ENCODE assay signal across 23 cellular contexts in the genomic region with DNA sequence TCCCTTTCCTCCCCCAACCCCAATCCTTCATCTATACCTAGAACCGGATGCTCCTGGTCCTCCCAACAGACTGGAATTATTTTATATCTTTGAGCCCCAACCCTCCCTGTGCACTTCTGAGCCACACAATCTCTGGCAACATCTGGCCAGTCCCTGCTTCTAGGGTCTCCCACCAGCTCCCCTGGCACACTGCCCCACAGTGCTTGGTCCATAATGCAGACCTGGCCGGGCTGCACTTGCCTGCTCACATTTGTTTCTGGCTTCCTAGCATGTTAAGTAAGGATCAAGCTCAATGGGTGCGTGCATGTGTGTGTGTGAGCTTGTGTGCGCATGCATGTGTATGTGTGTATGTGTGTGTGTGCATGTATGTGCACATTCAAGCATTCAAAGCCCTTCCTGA. TPM values are rescaled to one million over a fixed set of nuclear protein-coding genes. Genes with fewer than 3 reads are reported as not detected.
DNase-seq lines count a peak whose midpoint lies in the region; ATAC-seq, FAIRE-seq and TF ChIP-seq lines count a peak whose summit lies in the region.
"Had no signal": no experiment of that assay in that cellular context is flagged by ENCODE, and none has a peak within 500 bp of the region (broad histone marks: within the 10 kb centered on the region; RNA-seq: fewer than 3 reads in every experiment).

No MANE protein-coding gene starts in this region.

- H3K9me1 ChIP-seq in keratinocyte (ENCODE audit: control insufficient read depth, extremely low read depth, insufficient read depth, low read length): peaks cover 2% of the 10 kb centered on the region

- H3K36me3 ChIP-seq in bronchial epithelial cell (ENCODE audit: control insufficient read depth, insufficient read depth, low read length): no peaks in the 10 kb centered on the region
- H3K36me3 ChIP-seq in keratinocyte (ENCODE audit: control insufficient read depth in 2 of 2, extremely low read depth in 1 of 2, insufficient read depth in 2 of 2, low read length in 2 of 2): peaks cover 2 to 3% of the 10 kb centered on the region in 2 experiments
- H3K36me3 ChIP-seq in Peyer's patch: no peaks in the 10 kb centered on the region
- H3K36me3 ChIP-seq in left lung: no peaks in the 10 kb centered on the region

- H3K27ac ChIP-seq in keratinocyte (ENCODE audit: control insufficient read depth, insufficient read depth, low read length) (no peak overlapping the region), Peyer's patch (no peak overlapping the region), left lung (no peak overlapping the region)
- H3K27ac ChIP-seq: HL-60, PC-9, RWPE1 had no signal

- peak overlapping the region; percentile 54 for H3K27ac Mint-ChIP-seq in progenitor cell of endocrine pancreas

- no peaks in the 10 kb centered on the region for H3K79me2 ChIP-seq in keratinocyte (ENCODE audit: control insufficient read depth, insufficient read depth, low read length)

- H3K4me1 ChIP-seq in keratinocyte (ENCODE audit: control insufficient read depth, extremely low read depth, insufficient read depth, low read length) (peaks cover 9% of the 10 kb centered on the region), Peyer's patch (peaks cover 0 to 4% (median 0%) of the 10 kb centered on the region in 4 donors), left lung (no peaks in the 10 kb centered on the region)

- dilution Hi-C loops in keratinocyte (cut with MboI; ENCODE audit: extremely low pct_ligation_motif_present, low sequenced_read_pairs): no loop called here

- ATAC-seq in left lung: no peak
- ATAC-seq in HG02610 (IDR thresholded peaks at IDR 0.05; ENCODE audit: unreplicated experiment): no peak
- ATAC-seq: HepG2 had no signal

- FAIRE-seq in GM12891 (lab: Jason Lieb, UNC): peak; percentile 80
- FAIRE-seq in bronchial epithelial cell (lab: Jason Lieb, UNC): peak; percentile 75
- peak; percentile 41 for FAIRE-seq in keratinocyte (lab: Jason Lieb, UNC)
- FAIRE-seq: A204.1, H54, HepG2 had no signal

- TF ChIP-seq CTCF in bronchial epithelial cell (IDR thresholded peaks at IDR 0.05; ENCODE audit: insufficient read depth, low read length, severe bottlenecking) (no peak), keratinocyte (optimal IDR thresholded peaks at IDR 0.05 in 1 of 3, IDR thresholded peaks at IDR 0.05 in 1 of 3, conservative IDR thresholded peaks at IDR 0.05 in 1 of 3; ENCODE audit: extremely low read depth in 1 of 3, insufficient read depth in 2 of 3, low read length in 3 of 3) (no peak), progenitor cell of endocrine pancreas (IDR thresholded peaks at IDR 0.05; ENCODE audit: unreplicated experiment) (no peak), Peyer's patch (IDR thresholded peaks at IDR 0.05) (no peak), left lung (IDR thresholded peaks at IDR 0.05) (no peak)

- no peaks in the 10 kb centered on the region for H3K9me3 Mint-ChIP-seq in progenitor cell of endocrine pancreas (ENCODE audit: low read depth)
- H3K9me3 Mint-ChIP-seq: CD14-positive monocyte had no signal

- H3K9ac ChIP-seq in keratinocyte (ENCODE audit: control insufficient read depth, extremely low read depth, insufficient read depth, low read length): no peak overlapping the region

- H2AFZ ChIP-seq in keratinocyte (ENCODE audit: control insufficient read depth, low read length): no peak overlapping the region
- H2AFZ ChIP-seq: PC-9 had no signal

- H3K4me3 ChIP-seq in bronchial epithelial cell (ENCODE audit: low read depth, low read length): no peak overlapping the region
- no peak overlapping the region for H3K4me3 ChIP-seq in keratinocyte (ENCODE audit: control insufficient read depth in 2 of 3, extremely low read depth in 1 of 3, insufficient read depth in 2 of 3, low read depth in 1 of 3, low read length in 3 of 3)
- no peak overlapping the region for H3K4me3 ChIP-seq in Peyer's patch
- no peak overlapping the region for H3K4me3 ChIP-seq in left lung
- H3K4me3 ChIP-seq: PC-9 had no signal

- no peak overlapping the region for H3K4me2 ChIP-seq in keratinocyte (ENCODE audit: control insufficient read depth, extremely low read depth, insufficient read depth, low read depth, low read length)
- H3K4me2 ChIP-seq: PC-9 had no signal

- no peak overlapping the region for H3K4me3 Mint-ChIP-seq in progenitor cell of endocrine pancreas (ENCODE audit: low read depth)
- H3K4me3 Mint-ChIP-seq: CD14-positive monocyte had no signal

- TF ChIP-seq POLR2A in GM12891 (IDR thresholded peaks at IDR 0.05; ENCODE audit: low read depth, low read length) (no peak), Peyer's patch (IDR thresholded peaks at IDR 0.05) (no peak)

- H3K27me3 ChIP-seq in bronchial epithelial cell (ENCODE audit: control insufficient read depth, insufficient read depth, low read length): no peaks in the 10 kb centered on the region
- no peaks in the 10 kb centered on the region for H3K27me3 ChIP-seq in keratinocyte (ENCODE audit: control insufficient read depth, extremely low read depth, insufficient read depth, low read length)
- H3K27me3 ChIP-seq in Peyer's patch: no peaks in the 10 kb centered on the region
- no peaks in the 10 kb centered on the region for H3K27me3 ChIP-seq in left lung

- peaks cover 2% of the 10 kb centered on the region for H3K4me1 Mint-ChIP-seq in progenitor cell of endocrine pancreas (ENCODE audit: low read depth)
- H3K4me1 Mint-ChIP-seq: CD14-positive monocyte had no signal

- no peaks in the 10 kb centered on the region for H4K20me1 ChIP-seq in keratinocyte (ENCODE audit: control insufficient read depth, extremely low read depth, insufficient read depth, low read length)

- DNase-seq in GM12891 (ENCODE audit: insufficient read length, low spot score): no peak
- DNase-seq in bronchial epithelial cell (ENCODE audit: low read depth): no peak
- no peak for DNase-seq in keratinocyte (ENCODE audit: low read depth, low spot score)
- DNase-seq in progenitor cell of endocrine pancreas (ENCODE audit: low spot score, unreplicated experiment): no peak
- DNase-seq in activated effector memory CD4-positive, alpha-beta T cell treated with Interleukin-2 at 50 U/mL for 16 hours: no peak
- DNase-seq in Peyer's patch: no peak
- DNase-seq in left lung: no peak
- DNase-seq: EL, GF-D8, KG1, NCI-H1092 treated with DMSO at 0.1 percent for 48 hours, NCI-H146, NCI-H2029, NCI-H2227 treated with DMSO at 0.1 percent for 48 hours, PC-9, SHP77 treated with DMSO at 0.1 percent for 48 hours had no signal

- no peaks in the 10 kb centered on the region for H3K9me3 ChIP-seq in keratinocyte (ENCODE audit: control insufficient read depth, low read depth, low read length)
- no peaks in the 10 kb centered on the region for H3K9me3 ChIP-seq in Peyer's patch
- no peaks in the 10 kb centered on the region for H3K9me3 ChIP-seq in left lung

- intact Hi-C loops in left lung (cut with DNase I): no loop called here

- H3K27me3 Mint-ChIP-seq in progenitor cell of endocrine pancreas: no peaks in the 10 kb centered on the region

- no peaks in the 10 kb centered on the region for H3K36me3 Mint-ChIP-seq in progenitor cell of endocrine pancreas (ENCODE audit: insufficient read depth)

TF ChIP-seq in GM12891, 5 proteins besides CTCF, POLR2A, EP300 and RAD21:
- no peak for TF ChIP-seq SPI1 (IDR thresholded peaks at IDR 0.05; ENCODE audit: low read depth, low read length)
- TF ChIP-seq PAX5 (IDR thresholded peaks at IDR 0.05; ENCODE audit: insufficient read depth, low read length, severe bottlenecking): no peak
- TF ChIP-seq POU2F2 (IDR thresholded peaks at IDR 0.05; ENCODE audit: low read depth, low read length): no peak
- no peak for TF ChIP-seq TAF1 (IDR thresholded peaks at IDR 0.05; ENCODE audit: low read depth, low read length)
- TF ChIP-seq POLR2AphosphoS5 (IDR thresholded peaks at IDR 0.05; ENCODE audit: low read depth, low read length): no peak

RNA-seq across cellular contexts. Expression of a gene that starts 8.8 kb away (rescaled TPM):
- polyA plus RNA-seq in GM12891 (2012; ENCODE audit: low read depth, missing spikeins): 1.3 TPM
- total RNA-seq in bronchial epithelial cell (0.79 and 2.0 TPM in 2 replicates), progenitor cell of endocrine pancreas (6.6 and 7.4 TPM in 2 replicates), Peyer's patch (10 to 100 TPM in 3 of 4 donors, 1 to 10 TPM in 1; 3.5 to 22.8 (median 17.9) TPM), left lung (1 to 10 TPM; 6.2 to 6.4 TPM)
- 2.0 to 4.7 TPM (median 2.2 TPM) in 3 replicates for polyA plus RNA-seq in keratinocyte
- 2.0 TPM for polyA plus RNA-seq in keratinocyte (2011; ENCODE audit: low read depth)
- polyA plus RNA-seq in keratinocyte (2011; cell fraction: cytosol; rRNA removed): 4.6 and 5.5 TPM in 2 replicates
- polyA plus RNA-seq in keratinocyte (2011; cell fraction: nucleus; rRNA removed): 10.2 and 13.8 TPM in 2 replicates
- polyA plus RNA-seq in keratinocyte (2012; ENCODE audit: low replicate concordance): 6.9 TPM in 2 replicates
- polyA minus RNA-seq in keratinocyte: 2.8 to 17.1 TPM (median 5.5 TPM) in 3 replicates
- 8.6 TPM for polyA minus RNA-seq in keratinocyte (2011; cell fraction: cytosol; rRNA and poly(A)+ RNA removed)
- 6.9 and 7.8 TPM in 2 replicates for polyA minus RNA-seq in keratinocyte (2011; cell fraction: nucleus; rRNA and poly(A)+ RNA removed)
